Comparison of ENCODE assay signal across 23 cellular contexts in genomic region chr22:38768036-38768435, GRCh38.
"Had no signal": no experiment of that assay in that cellular context is flagged by ENCODE, and none has a peak within 500 bp of the region (broad histone marks: within the 10 kb centered on the region; RNA-seq: fewer than 3 reads in every experiment).

No MANE protein-coding gene starts in this region.

- H3K36me3 ChIP-seq: adrenal gland, ascending aorta, brain microvascular endothelial cell, breast epithelium, cardiac muscle cell had no signal

- H3K4me3 ChIP-seq: adrenal gland, ascending aorta, body of pancreas, breast epithelium, cardiac muscle cell had no signal

- H3K27ac Mint-ChIP-seq: activated naive CD4-positive, alpha-beta T cell treated with anti-CD3 and anti-CD28 coated beads for 36 hours; activated naive CD4-positive, alpha-beta T cell treated with anti-CD3 and anti-CD28 coated beads, Interleukin-2, amount 10 ng/mL, durations not matched to agents 7 days and 5 days; activated naive CD4-positive, alpha-beta T cell treated with anti-CD3 and anti-CD28 coated beads, Interleukin-2, amount 50 U/mL, for 24 hours; activated naive CD4-positive, alpha-beta T cell treated with anti-CD3 and anti-CD28 coated beads, Interleukin-2, amount 50 U/mL, for 72 hours; activated naive CD8-positive, alpha-beta T cell; activated naive CD8-positive, alpha-beta T cell treated with anti-CD3 and anti-CD28 coated beads for 36 hours; activated naive CD8-positive, alpha-beta T cell treated with anti-CD3 and anti-CD28 coated beads, Interleukin-2, amount 10 ng/mL, durations not matched to agents 7 days and 5 days; activated naive CD8-positive, alpha-beta T cell treated with anti-CD3 and anti-CD28 coated beads, Interleukin-2, amount 50 U/mL, for 24 hours; activated T-cell treated with anti-CD3 and anti-CD28 coated beads, Interleukin-2, amount 50 U/mL, for 24 hours; activated T-cell treated with anti-CD3 and anti-CD28 coated beads, Interleukin-2, amount 50 U/mL, for 72 hours; activated T-helper 1 cell treated with anti-CD3 and anti-CD28 coated beads, Interleukin-12 subunit alpha, Interleukin-12 subunit beta, Interleukin-2, Interleukin-4 antibody, amounts not matched to agents 30 ng/mL and 10 ng/mL and 1 ng/mL, durations not matched to agents 14 hours and 24 hours and 36 hours; activated T-helper 17 cell treated with anti-CD3 and anti-CD28 coated beads, Interleukin-2, amount 50 U/mL, for 72 hours; activated T-helper 2 cell treated with anti-CD3 and anti-CD28 coated beads, Interferon-gamma antibody, Interleukin-2, Interleukin-4, amounts not matched to agents 10 μg/mL and 5 μg/mL and 100 μg/mL, durations not matched to agents 14 hours and 24 hours and 36 hours had no signal

- H3K4me1 Mint-ChIP-seq: activated naive CD8-positive, alpha-beta T cell treated with anti-CD3 and anti-CD28 coated beads, Interleukin-2, amount 50 U/mL, for 24 hours; activated T-helper 17 cell treated with anti-CD3 and anti-CD28 coated beads, Interleukin-2, amount 50 U/mL, for 72 hours had no signal

- H3K9me3 Mint-ChIP-seq: activated naive CD4-positive, alpha-beta T cell treated with anti-CD3 and anti-CD28 coated beads for 36 hours; activated naive CD4-positive, alpha-beta T cell treated with anti-CD3 and anti-CD28 coated beads, Interleukin-2, amount 10 ng/mL, durations not matched to agents 7 days and 5 days; activated naive CD4-positive, alpha-beta T cell treated with anti-CD3 and anti-CD28 coated beads, Interleukin-2, amount 50 U/mL, for 24 hours; activated naive CD4-positive, alpha-beta T cell treated with anti-CD3 and anti-CD28 coated beads, Interleukin-2, amount 50 U/mL, for 72 hours; activated naive CD8-positive, alpha-beta T cell treated with anti-CD3 and anti-CD28 coated beads for 36 hours; activated naive CD8-positive, alpha-beta T cell treated with anti-CD3 and anti-CD28 coated beads, Interleukin-2, amount 10 ng/mL, durations not matched to agents 7 days and 5 days; activated naive CD8-positive, alpha-beta T cell treated with anti-CD3 and anti-CD28 coated beads, Interleukin-2, amount 50 U/mL, for 24 hours; activated T-cell treated with anti-CD3 and anti-CD28 coated beads, Interleukin-2, amount 50 U/mL, for 24 hours; activated T-cell treated with anti-CD3 and anti-CD28 coated beads, Interleukin-2, amount 50 U/mL, for 4 hours; activated T-cell treated with anti-CD3 and anti-CD28 coated beads, Interleukin-2, amount 50 U/mL, for 72 hours; activated T-helper 1 cell treated with anti-CD3 and anti-CD28 coated beads, Interleukin-12 subunit alpha, Interleukin-12 subunit beta, Interleukin-2, Interleukin-4 antibody, amounts not matched to agents 30 ng/mL and 10 ng/mL and 1 ng/mL, durations not matched to agents 14 hours and 24 hours and 36 hours; activated T-helper 17 cell treated with anti-CD3 and anti-CD28 coated beads, Interleukin-2, amount 50 U/mL, for 72 hours; activated T-helper 2 cell treated with anti-CD3 and anti-CD28 coated beads, Interferon-gamma antibody, Interleukin-2, Interleukin-4, amounts not matched to agents 10 μg/mL and 5 μg/mL and 100 μg/mL, durations not matched to agents 14 hours and 24 hours and 36 hours; brain; central memory CD8-positive, alpha-beta T cell had no signal

- H3K27ac ChIP-seq: adrenal gland, ascending aorta, body of pancreas, brain microvascular endothelial cell, breast epithelium, cardiac muscle cell had no signal

- H3K4me1 ChIP-seq: adrenal gland, breast epithelium had no signal

- H3K27me3 Mint-ChIP-seq: activated naive CD4-positive, alpha-beta T cell treated with anti-CD3 and anti-CD28 coated beads, Interleukin-2, amount 50 U/mL, for 24 hours; activated naive CD8-positive, alpha-beta T cell; activated naive CD8-positive, alpha-beta T cell treated with anti-CD3 and anti-CD28 coated beads for 36 hours; activated naive CD8-positive, alpha-beta T cell treated with anti-CD3 and anti-CD28 coated beads, Interleukin-2, amount 10 ng/mL, durations not matched to agents 7 days and 5 days; activated naive CD8-positive, alpha-beta T cell treated with anti-CD3 and anti-CD28 coated beads, Interleukin-2, amount 50 U/mL, for 24 hours; activated T-cell treated with anti-CD3 and anti-CD28 coated beads, Interleukin-2, amount 50 U/mL, for 24 hours; activated T-helper 17 cell treated with anti-CD3 and anti-CD28 coated beads, Interleukin-2, amount 50 U/mL, for 72 hours; central memory CD8-positive, alpha-beta T cell had no signal

- H3K36me3 Mint-ChIP-seq: activated naive CD4-positive, alpha-beta T cell treated with anti-CD3 and anti-CD28 coated beads, Interleukin-2, amount 10 ng/mL, durations not matched to agents 7 days and 5 days; activated naive CD4-positive, alpha-beta T cell treated with anti-CD3 and anti-CD28 coated beads, Interleukin-2, amount 50 U/mL, for 24 hours; activated naive CD4-positive, alpha-beta T cell treated with anti-CD3 and anti-CD28 coated beads, Interleukin-2, amount 50 U/mL, for 72 hours; activated naive CD8-positive, alpha-beta T cell; activated naive CD8-positive, alpha-beta T cell treated with anti-CD3 and anti-CD28 coated beads for 36 hours; activated naive CD8-positive, alpha-beta T cell treated with anti-CD3 and anti-CD28 coated beads, Interleukin-2, amount 10 ng/mL, durations not matched to agents 7 days and 5 days; brain had no signal

- H3K4me3 Mint-ChIP-seq: activated naive CD4-positive, alpha-beta T cell treated with anti-CD3 and anti-CD28 coated beads for 36 hours; activated naive CD4-positive, alpha-beta T cell treated with anti-CD3 and anti-CD28 coated beads, Interleukin-2, amount 10 ng/mL, durations not matched to agents 7 days and 5 days; activated naive CD4-positive, alpha-beta T cell treated with anti-CD3 and anti-CD28 coated beads, Interleukin-2, amount 50 U/mL, for 24 hours; activated naive CD8-positive, alpha-beta T cell; activated naive CD8-positive, alpha-beta T cell treated with anti-CD3 and anti-CD28 coated beads for 36 hours; activated naive CD8-positive, alpha-beta T cell treated with anti-CD3 and anti-CD28 coated beads, Interleukin-2, amount 10 ng/mL, durations not matched to agents 7 days and 5 days; activated naive CD8-positive, alpha-beta T cell treated with anti-CD3 and anti-CD28 coated beads, Interleukin-2, amount 50 U/mL, for 24 hours; activated T-cell treated with anti-CD3 and anti-CD28 coated beads, Interleukin-2, amount 50 U/mL, for 24 hours; activated T-cell treated with anti-CD3 and anti-CD28 coated beads, Interleukin-2, amount 50 U/mL, for 4 hours; activated T-cell treated with anti-CD3 and anti-CD28 coated beads, Interleukin-2, amount 50 U/mL, for 72 hours; activated T-helper 1 cell treated with anti-CD3 and anti-CD28 coated beads, Interleukin-12 subunit alpha, Interleukin-12 subunit beta, Interleukin-2, Interleukin-4 antibody, amounts not matched to agents 30 ng/mL and 10 ng/mL and 1 ng/mL, durations not matched to agents 14 hours and 24 hours and 36 hours; activated T-helper 17 cell treated with anti-CD3 and anti-CD28 coated beads, Interleukin-2, amount 50 U/mL, for 72 hours; brain; central memory CD8-positive, alpha-beta T cell had no signal

- H3K9me3 ChIP-seq: adrenal gland, ascending aorta, body of pancreas, breast epithelium had no signal

- H3K27me3 ChIP-seq: adrenal gland, ascending aorta, body of pancreas, brain microvascular endothelial cell, breast epithelium, cardiac muscle cell had no signal

- DNase-seq: activated gamma-delta T cell; activated T-cell treated with anti-CD3 and anti-CD28 coated beads, Interleukin-2, amount 50 U/mL, for 4 hours had no signal
